ENCODE assay signal across 8 cellular contexts in the genomic region with DNA sequence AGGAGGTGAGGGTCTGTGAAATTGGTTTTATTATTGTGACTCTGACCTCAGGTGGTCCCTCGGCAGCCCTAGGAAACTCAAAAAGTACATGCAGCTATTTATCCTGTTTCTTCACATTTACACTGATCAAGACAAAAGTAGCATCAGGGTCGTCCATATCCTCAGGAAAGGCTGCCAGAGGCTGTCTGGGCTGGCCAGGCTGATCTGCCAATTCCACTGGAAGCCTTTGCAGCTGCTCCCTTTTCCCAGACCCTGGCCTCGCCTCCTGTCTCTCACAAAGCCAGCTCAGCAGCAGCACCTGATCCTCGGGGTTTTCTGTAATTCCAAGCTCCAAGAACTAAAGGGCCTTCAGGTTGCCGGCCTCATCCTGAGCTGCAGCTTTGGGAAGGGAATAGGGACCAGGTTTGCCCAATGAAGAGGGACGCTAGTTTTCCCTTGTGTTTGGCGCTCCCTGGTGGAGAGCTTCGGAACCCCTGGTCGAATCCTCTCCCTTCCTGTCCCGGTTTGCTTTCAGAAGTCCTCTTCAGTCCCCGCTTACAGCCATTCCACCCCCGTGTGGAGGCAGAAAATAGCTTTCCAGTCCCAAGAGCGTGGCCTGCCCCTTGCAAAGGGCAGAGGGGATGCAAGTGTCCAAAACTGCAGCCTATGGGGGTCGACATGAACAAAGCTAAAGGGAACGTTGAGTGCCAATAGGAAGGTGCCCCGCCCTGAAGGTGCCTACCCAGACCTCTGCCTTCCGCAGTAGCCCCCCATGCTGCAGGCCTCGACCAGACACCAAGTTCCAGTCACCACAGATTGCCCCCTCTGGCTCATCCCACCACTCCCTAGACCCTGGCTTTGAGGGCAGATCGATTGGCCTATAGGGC. TPM values are rescaled to one million over a fixed set of nuclear protein-coding genes. Genes with fewer than 3 reads are reported as not detected.
DNase-seq lines count a peak whose midpoint lies in the region; ATAC-seq, FAIRE-seq and TF ChIP-seq lines count a peak whose summit lies in the region.

No MANE protein-coding gene starts in this region.

- H3K4me3 Mint-ChIP-seq in brain = peak overlapping the region in 2 of 5 experiments; percentile 15 to 22

- no peak overlapping the region for H3K4me3 ChIP-seq in MG63
- H3K4me3 ChIP-seq in iPS-15b (ENCODE audit: low read depth, low read length) = no peak overlapping the region

- H3K27me3 ChIP-seq in MG63 (no peaks in the 10 kb centered on the region), iPS-15b (ENCODE audit: control insufficient read depth, insufficient read depth, low read length) (no peaks in the 10 kb centered on the region)

- peak; percentile 94 for DNase-seq in ELF-1 (ENCODE audit: low read depth, low spot score)
- peak; percentile 51 for DNase-seq in MG63
- peak; percentile 68 for DNase-seq in stimulated activated CD4-positive, alpha-beta T cell treated with anti-CD3 and anti-CD28 coated beads, Interleukin-12 subunit alpha, Interleukin-12 subunit beta, amount 100 ng/mL, for 4 hours

- H3K9me3 ChIP-seq in MG63 = no peaks in the 10 kb centered on the region
- no peaks in the 10 kb centered on the region for H3K9me3 ChIP-seq in iPS-15b (ENCODE audit: control insufficient read depth, insufficient read depth, low read length)

- H3K9me3 Mint-ChIP-seq in brain = peaks cover 0 to 6% (median 3%) of the 10 kb centered on the region in 5 experiments

- H3K27ac Mint-ChIP-seq in brain = peak overlapping the region in 1 of 5 experiments; percentile 81

- TF ChIP-seq CTCF in brain (conservative IDR thresholded peaks at IDR 0.05) = peak; percentile 81 to 88

- peaks cover 3% of the 10 kb centered on the region for H3K27me3 Mint-ChIP-seq in brain

- H3K36me3 ChIP-seq in MG63 = no peaks in the 10 kb centered on the region
- H3K36me3 ChIP-seq in iPS-15b (ENCODE audit: control insufficient read depth, insufficient read depth, low read length) = no peaks in the 10 kb centered on the region

- no peaks in the 10 kb centered on the region for H3K4me1 Mint-ChIP-seq in brain

- H3K36me3 Mint-ChIP-seq in brain = no peaks in the 10 kb centered on the region

- H3K9ac ChIP-seq in iPS-15b (ENCODE audit: low read depth, low read length) = peak overlapping the region; percentile 10

- peaks cover 5% of the 10 kb centered on the region for H3K4me1 ChIP-seq in iPS-15b (ENCODE audit: control insufficient read depth, insufficient read depth, low read length)

- FAIRE-seq in TTC549 (lab: Jason Lieb, UNC) = peak; percentile 33

- ATAC-seq in GM18858 (IDR thresholded peaks at IDR 0.05; ENCODE audit: unreplicated experiment) (no peak), HG03280 (IDR thresholded peaks at IDR 0.05; ENCODE audit: unreplicated experiment) (no peak)

RNA-seq across cellular contexts. Expression of a gene that starts 13.4 kb away (rescaled TPM):
- not detected in 2 replicates for total RNA-seq in MG63 (2014; rRNA removed; shearing (Covaris generic); ENCODE audit: low replicate concordance)
- polyA plus RNA-seq in brain (ENCODE audit: insufficient read depth, low read depth, low replicate concordance) = not detected

RNA-seq across cellular contexts. Expression of a gene that starts 27.4 kb away (rescaled TPM):
- not detected in 2 replicates for total RNA-seq in MG63 (2014; rRNA removed; shearing (Covaris generic); ENCODE audit: low replicate concordance)
- not detected for polyA plus RNA-seq in brain (ENCODE audit: insufficient read depth, low read depth, low replicate concordance)

RNA-seq across cellular contexts. Expression of a gene that starts 41.1 kb away (rescaled TPM):
- total RNA-seq in MG63 (2014; rRNA removed; shearing (Covaris generic); ENCODE audit: low replicate concordance) = not detected in 2 replicates
- polyA plus RNA-seq in brain (ENCODE audit: insufficient read depth, low read depth, low replicate concordance) = not detected
